10 cellular contexts compared by ENCODE assay signal in genomic region chrX:151973262-151973661, GRCh38. TPM values are rescaled to one million over a fixed set of nuclear protein-coding genes. Genes with fewer than 3 reads are reported as not detected.
DNase-seq lines count a peak whose midpoint lies in the region; ATAC-seq and TF ChIP-seq lines count a peak whose summit lies in the region.
"Had no signal": no experiment of that assay in that cellular context is flagged by ENCODE, and none has a peak within 500 bp of the region (broad histone marks: within the 10 kb centered on the region; RNA-seq: fewer than 3 reads in every experiment).

No MANE protein-coding gene starts in this region.

- H3K36me3 ChIP-seq in ACC112 (ENCODE audit: insufficient read depth, low read length), result peaks cover 18% of the 10 kb centered on the region
- no peaks in the 10 kb centered on the region for H3K36me3 ChIP-seq in neural progenitor cell

- H4K20me1 ChIP-seq in neural progenitor cell (ENCODE audit: low read depth), result no peaks in the 10 kb centered on the region

- H3K27me3 ChIP-seq in ACC112 (ENCODE audit: insufficient read depth, low read length) (no peaks in the 10 kb centered on the region), neural progenitor cell (peaks cover 50% of the 10 kb centered on the region)

- H3K9ac ChIP-seq in neural progenitor cell, result no peak overlapping the region

- H3K27me3 Mint-ChIP-seq in neural progenitor cell (ENCODE audit: insufficient read depth, low read depth) (peaks cover 3% of the 10 kb centered on the region), chondrocyte (ENCODE audit: low read depth) (no peaks in the 10 kb centered on the region)

- no peaks in the 10 kb centered on the region for H3K9me3 ChIP-seq in neural progenitor cell (ENCODE audit: low read depth)

- H3K4me1 Mint-ChIP-seq in neural progenitor cell (peaks cover 3% of the 10 kb centered on the region), chondrocyte (ENCODE audit: low read depth) (peaks cover 7% of the 10 kb centered on the region)

- H3K27ac Mint-ChIP-seq in neural progenitor cell (no peak overlapping the region), chondrocyte (ENCODE audit: unreplicated experiment) (no peak overlapping the region)

- TF ChIP-seq CTCF in epithelial cell of esophagus (IDR thresholded peaks at IDR 0.05; ENCODE audit: insufficient read depth, low read depth, low read length, missing control alignments), result no peak
- no peak for TF ChIP-seq CTCF in neural progenitor cell (IDR thresholded peaks at IDR 0.05)
- no peak for TF ChIP-seq CTCF in chondrocyte (IDR thresholded peaks at IDR 0.05)

- ATAC-seq in GM19035 (IDR thresholded peaks at IDR 0.05; ENCODE audit: unreplicated experiment), result no peak
- ATAC-seq: GM12878 had no signal

- peaks cover 16% of the 10 kb centered on the region for H3K4me1 ChIP-seq in ACC112 (ENCODE audit: control insufficient read depth, insufficient read depth, low read length, unreplicated experiment)
- H3K4me1 ChIP-seq in neural progenitor cell, result no peaks in the 10 kb centered on the region

- H3K4me3 ChIP-seq in ACC112 (ENCODE audit: low read depth, low read length), result peak overlapping the region; percentile 96
- H3K4me3 ChIP-seq in epithelial cell of esophagus (ENCODE audit: low read length), result peak overlapping the region; percentile 64
- no peak overlapping the region for H3K4me3 ChIP-seq in neural progenitor cell
- H3K4me3 ChIP-seq: GM12878 had no signal

- peaks cover 9% of the 10 kb centered on the region for H3K9me3 Mint-ChIP-seq in neural progenitor cell
- H3K9me3 Mint-ChIP-seq in chondrocyte (ENCODE audit: low read depth), result peaks cover 18% of the 10 kb centered on the region

- no peak overlapping the region for H2AFZ ChIP-seq in ACC112 (ENCODE audit: low read length, unreplicated experiment)
- no peak overlapping the region for H2AFZ ChIP-seq in neural progenitor cell (replicated peaks)

- H3K27ac ChIP-seq in ACC112 (ENCODE audit: low read depth, low read length), result peak overlapping the region; percentile 64
- H3K27ac ChIP-seq in neural progenitor cell, result no peak overlapping the region

- no peaks in the 10 kb centered on the region for H3F3A ChIP-seq in neural progenitor cell (ENCODE audit: low read depth)

- peaks cover 42% of the 10 kb centered on the region for H3K79me2 ChIP-seq in ACC112 (ENCODE audit: control insufficient read depth, insufficient read depth, low read length, unreplicated experiment)
- H3K79me2 ChIP-seq in neural progenitor cell (ENCODE audit: low read depth), result no peaks in the 10 kb centered on the region

- H3K36me3 Mint-ChIP-seq in neural progenitor cell (no peaks in the 10 kb centered on the region), chondrocyte (ENCODE audit: low read depth) (no peaks in the 10 kb centered on the region)

- H3K4me2 ChIP-seq in neural progenitor cell, result no peak overlapping the region

- H3K4me3 Mint-ChIP-seq in neural progenitor cell (peak overlapping the region; percentile 70), chondrocyte (ENCODE audit: unreplicated experiment) (no peak overlapping the region)

- DNase-seq in NCI-H187 treated with DMSO at 0.1 percent for 48 hours (lab: John Stamatoyannopoulos, UW) (peak; percentile 23), epithelial cell of esophagus (ENCODE audit: low read depth) (peak; percentile 53), neural progenitor cell (ENCODE audit: low spot score) (no peak), COR-L47 (lab: John Stamatoyannopoulos, UW) (no peak), chondrocyte (ENCODE audit: low spot score) (no peak)
- DNase-seq in activated CD4-positive, CD25-positive, alpha-beta regulatory T cell (lab: John Stamatoyannopoulos, UW), result no peak
- DNase-seq: C1 segment of cervical spinal cord had no signal

RNA-seq across cellular contexts. Expression of gene GABRE, which starts 1.2 kb away (rescaled TPM):
- total RNA-seq in neural progenitor cell (ENCODE audit: low replicate concordance) (0.92 and 1.1 TPM in 2 replicates), chondrocyte (0.51 to 1.0 TPM (median 0.94 TPM) in 3 replicates)

Comparison
In these comparisons a context has a peak if more than half of its experiments do, and no peak if none do; other contexts are left out.
1. DNase-seq: peak in NCI-H187 treated with DMSO at 0.1 percent for 48 hours (single experiment) and epithelial cell of esophagus (single experiment); none in neural progenitor cell (single experiment), COR-L47 (single experiment), activated CD4-positive, CD25-positive, alpha-beta regulatory T cell (0 of 4) and chondrocyte (single experiment).